In the genomic region with DNA sequence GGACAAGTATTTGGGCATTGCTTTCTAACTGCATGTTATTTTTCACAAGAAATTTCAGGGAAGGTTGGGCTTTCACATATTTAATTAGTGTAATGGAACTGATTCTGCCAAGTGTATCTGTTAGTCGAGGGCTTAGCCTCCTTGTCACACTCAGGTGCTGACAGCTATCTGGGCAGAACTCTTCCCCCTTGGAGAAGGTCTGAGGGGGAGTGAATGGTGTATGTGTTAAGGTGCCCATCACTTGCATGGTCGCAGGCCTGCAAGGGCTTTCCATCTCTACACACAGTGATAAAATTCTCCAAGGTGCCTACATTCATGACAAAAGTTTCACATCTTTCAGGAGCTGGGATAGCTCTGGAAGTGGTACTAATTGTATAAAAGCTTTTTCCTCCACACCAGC, we compare ENCODE assay signal across 23 cellular contexts.
DNase-seq lines count a peak whose midpoint lies in the region; ATAC-seq and TF ChIP-seq lines count a peak whose summit lies in the region.
"Had no signal": no experiment of that assay in that cellular context is flagged by ENCODE, and none has a peak within 500 bp of the region (broad histone marks: within the 10 kb centered on the region; RNA-seq: fewer than 3 reads in every experiment).

No MANE protein-coding gene starts in this region.

- intact Hi-C loops in activated CD4-positive, alpha-beta T cell treated with anti-CD3 and anti-CD28 coated beads for 36 hours (cut with DNase I, micrococcal nuclease): loop anchor here in 1 of 2 experiments (5.0 kb wide), 1 partner anchor 34 kb away; no protein-coding TSS in a partner anchor
- intact Hi-C loops in CD4-positive, alpha-beta memory T cell (cut with micrococcal nuclease): no loop called here
- intact Hi-C loops in lower lobe of right lung (cut with DNase I): no loop called here

- H3K36me3 ChIP-seq in CD4-positive, alpha-beta memory T cell (ENCODE audit: insufficient read depth, low read length): no peaks in the 10 kb centered on the region
- H3K36me3 ChIP-seq in WERI-Rb-1: no peaks in the 10 kb centered on the region; the same call in none of the 2 replicates
- H3K36me3 ChIP-seq in lower lobe of right lung: no peaks in the 10 kb centered on the region
- H3K36me3 ChIP-seq: breast epithelium, HAP-1, stomach, tibial nerve had no signal

- H3K27me3 Mint-ChIP-seq in activated CD4-positive, alpha-beta T cell treated with anti-CD3 and anti-CD28 coated beads for 36 hours: no peaks in the 10 kb centered on the region
- H3K27me3 Mint-ChIP-seq in CD4-positive, alpha-beta memory T cell: no peaks in the 10 kb centered on the region
- H3K27me3 Mint-ChIP-seq in glutamatergic neuron (ENCODE audit: unreplicated experiment): peaks cover 6% of the 10 kb centered on the region

- H3K27ac Mint-ChIP-seq in activated CD4-positive, alpha-beta T cell treated with anti-CD3 and anti-CD28 coated beads for 36 hours: peak overlapping the region; percentile 83
- peak overlapping the region; percentile 9 to 100 (median 92) for H3K27ac Mint-ChIP-seq in CD4-positive, alpha-beta memory T cell
- no peak overlapping the region for H3K27ac Mint-ChIP-seq in glutamatergic neuron (ENCODE audit: unreplicated experiment)

- no peaks in the 10 kb centered on the region for H3K9me3 Mint-ChIP-seq in activated CD4-positive, alpha-beta T cell treated with anti-CD3 and anti-CD28 coated beads for 36 hours (ENCODE audit: low read depth)
- no peaks in the 10 kb centered on the region for H3K9me3 Mint-ChIP-seq in CD4-positive, alpha-beta memory T cell
- peaks cover 1% of the 10 kb centered on the region for H3K9me3 Mint-ChIP-seq in glutamatergic neuron (ENCODE audit: unreplicated experiment)

- CTCF ChIA-PET in activated CD4-positive, alpha-beta T cell treated with anti-CD3 and anti-CD28 coated beads for 36 hours (lab: Charles Lee): interaction anchor here (0.9 to 2.1 kb wide), 3 partner anchors 13 to 323 kb away, joined by 3 to 7 read pairs (median 3); no protein-coding TSS in a partner anchor
- CTCF ChIA-PET in CD4-positive, alpha-beta memory T cell (lab: Charles Lee; ENCODE audit: partially characterized antibody): interaction anchor here (0.9 to 1.0 kb wide), 2 partner anchors 9 to 10 kb away, joined by 5 to 6 read pairs; no protein-coding TSS in a partner anchor

- TF ChIP-seq CTCF in WERI-Rb-1 (IDR thresholded peaks at IDR 0.05; ENCODE audit: low read depth, low read length) (no peak), lower lobe of right lung (IDR thresholded peaks at IDR 0.05) (no peak), glutamatergic neuron (IDR thresholded peaks at IDR 0.05; ENCODE audit: partially characterized antibody, unreplicated experiment) (no peak)

- H3K9me3 ChIP-seq in CD4-positive, alpha-beta memory T cell (ENCODE audit: control insufficient read depth in 1 of 2, low read length in 2 of 2): no peaks in the 10 kb centered on the region
- H3K9me3 ChIP-seq in WERI-Rb-1 (ENCODE audit: severe bottlenecking) (no peaks in the 10 kb centered on the region), lower lobe of right lung (no peaks in the 10 kb centered on the region)
- H3K9me3 ChIP-seq: breast epithelium, HAP-1, stomach, tibial nerve had no signal

- POLR2A ChIA-PET in activated CD4-positive, alpha-beta T cell treated with anti-CD3 and anti-CD28 coated beads for 36 hours (lab: Charles Lee): no interaction called here
- POLR2A ChIA-PET in CD4-positive, alpha-beta memory T cell (lab: Charles Lee; ENCODE audit: partially characterized antibody): interaction anchor here (0.6 to 28.8 kb wide), 3 partner anchors 10 to 25 kb away, joined by 3 to 628 read pairs (median 381); no protein-coding TSS in a partner anchor

- H3K27ac ChIP-seq in CD4-positive, alpha-beta memory T cell (ENCODE audit: low read depth, low read length): peak overlapping the region; percentile 74
- H3K27ac ChIP-seq in WERI-Rb-1 (no peak overlapping the region), lower lobe of right lung (no peak overlapping the region)
- H3K27ac ChIP-seq: breast epithelium, foreskin keratinocyte, stomach, tibial nerve had no signal

- H3K4me1 ChIP-seq in CD4-positive, alpha-beta memory T cell (ENCODE audit: insufficient read depth, low read length): peaks cover 99% of the 10 kb centered on the region
- peaks cover 45% of the 10 kb centered on the region for H3K4me1 ChIP-seq in lower lobe of right lung
- H3K4me1 ChIP-seq: foreskin keratinocyte had no signal

- ATAC-seq in activated CD4-positive, alpha-beta T cell treated with anti-CD3 and anti-CD28 coated beads for 36 hours: no peak
- ATAC-seq in left lobe of liver: peak; percentile 7
- no peak for ATAC-seq in lower lobe of right lung
- ATAC-seq: foreskin keratinocyte had no signal

- H3K27me3 ChIP-seq in CD4-positive, alpha-beta memory T cell (ENCODE audit: insufficient read depth, low read length): no peaks in the 10 kb centered on the region
- H3K27me3 ChIP-seq in WERI-Rb-1 (ENCODE audit: insufficient read depth, low read depth, severe bottlenecking) (no peaks in the 10 kb centered on the region), lower lobe of right lung (ENCODE audit: low read depth) (no peaks in the 10 kb centered on the region)
- H3K27me3 ChIP-seq: breast epithelium, foreskin keratinocyte, stomach, tibial nerve had no signal

- peaks cover 11% of the 10 kb centered on the region for H3K36me3 Mint-ChIP-seq in activated CD4-positive, alpha-beta T cell treated with anti-CD3 and anti-CD28 coated beads for 36 hours (ENCODE audit: low read depth)
- H3K36me3 Mint-ChIP-seq in CD4-positive, alpha-beta memory T cell: peaks cover 20 to 52% of the 10 kb centered on the region in 2 donors
- no peaks in the 10 kb centered on the region for H3K36me3 Mint-ChIP-seq in glutamatergic neuron (ENCODE audit: unreplicated experiment)

- H3K4me1 Mint-ChIP-seq in activated CD4-positive, alpha-beta T cell treated with anti-CD3 and anti-CD28 coated beads for 36 hours: peaks cover 90% of the 10 kb centered on the region
- H3K4me1 Mint-ChIP-seq in CD4-positive, alpha-beta memory T cell: peaks cover 78 to 96% (median 88%) of the 10 kb centered on the region in 4 donors
- no peaks in the 10 kb centered on the region for H3K4me1 Mint-ChIP-seq in glutamatergic neuron (ENCODE audit: low read depth, unreplicated experiment)

- DNase-seq in activated CD4-positive, alpha-beta T cell treated with anti-CD3 and anti-CD28 coated beads for 36 hours: no peak
- no peak for DNase-seq in activated CD4-positive, alpha-beta T cell treated with anti-CD3 and anti-CD28 coated beads for 48 hours
- DNase-seq in CD4-positive, alpha-beta memory T cell: peak in 1 of 5 donors; percentile 38
- DNase-seq in WERI-Rb-1: peak; percentile 31
- no peak for DNase-seq in left lobe of liver (ENCODE audit: low spot score)
- DNase-seq in lower lobe of right lung: no peak
- no peak for DNase-seq in RKO (ENCODE audit: low spot score)
- DNase-seq in glutamatergic neuron: no peak
- DNase-seq: 8988T; activated CD4-positive, alpha-beta T cell treated with anti-CD3 and anti-CD28 coated beads for 4 hours; activated gamma-delta T cell treated with Interleukin-2 at 50 U/mL for 16 hours; DMS79; effector CD8-positive, alpha-beta T cell; foreskin keratinocyte; NCI-H1092; NCI-H187 treated with DMSO at 0.1 percent for 48 hours; NCI-H524 treated with DMSO at 0.1 percent for 48 hours; stimulated activated CD4-positive, alpha-beta T cell treated with anti-CD3 and anti-CD28 coated beads, Interleukin-15, amount 100 ng/mL, for 24 hours; stomach; T-helper 2 cell had no signal

- H3K4me3 Mint-ChIP-seq in activated CD4-positive, alpha-beta T cell treated with anti-CD3 and anti-CD28 coated beads for 36 hours: no peak overlapping the region
- H3K4me3 Mint-ChIP-seq in CD4-positive, alpha-beta memory T cell: peak overlapping the region in 6 of 8 donors; percentile 21 to 94 (median 88)
- H3K4me3 Mint-ChIP-seq in glutamatergic neuron (ENCODE audit: unreplicated experiment): no peak overlapping the region

- H3K4me3 ChIP-seq in CD4-positive, alpha-beta memory T cell (ENCODE audit: low read length in 2 of 2): no peak overlapping the region
- H3K4me3 ChIP-seq in WERI-Rb-1 (ENCODE audit: low read depth, low read length): no peak overlapping the region
- H3K4me3 ChIP-seq in lower lobe of right lung: no peak overlapping the region
- H3K4me3 ChIP-seq: breast epithelium, HAP-1, stomach, tibial nerve had no signal

Comparison
In these comparisons a context has a peak if more than half of its experiments do, and no peak if none do; other contexts are left out.
1. H3K4me3 Mint-ChIP-seq: peak in CD4-positive, alpha-beta memory T cell (6 of 8); none in activated CD4-positive, alpha-beta T cell treated with anti-CD3 and anti-CD28 coated beads for 36 hours (single experiment) and glutamatergic neuron (single experiment).